In the genomic region with DNA sequence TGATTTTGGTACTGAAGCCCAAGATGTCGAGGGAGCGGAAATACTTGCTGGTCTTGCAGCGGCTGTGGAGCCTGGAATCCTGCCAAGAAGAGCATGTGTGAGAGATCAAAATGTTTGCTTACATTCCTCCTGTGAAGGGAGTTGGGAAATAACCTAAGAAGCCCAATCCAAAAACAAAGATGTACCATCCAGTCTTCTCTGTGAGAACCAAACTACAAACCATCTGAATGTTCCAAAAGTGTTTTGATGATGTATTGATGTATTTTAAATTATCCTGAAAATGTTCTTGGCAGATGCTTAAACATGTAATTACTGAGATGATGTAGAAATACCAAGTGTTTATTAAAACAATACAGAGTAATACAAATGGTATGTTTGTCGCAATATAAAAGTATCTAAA, we compare ENCODE assay signal across 10 cellular contexts. TPM values are rescaled to one million over a fixed set of nuclear protein-coding genes. Genes with fewer than 3 reads are reported as not detected.
DNase-seq lines count a peak whose midpoint lies in the region; ATAC-seq and TF ChIP-seq lines count a peak whose summit lies in the region.
"Had no signal": no experiment of that assay in that cellular context is flagged by ENCODE, and none has a peak within 500 bp of the region (broad histone marks: within the 10 kb centered on the region; RNA-seq: fewer than 3 reads in every experiment).

No MANE protein-coding gene starts in this region.

- no peak overlapping the region for H3K27ac Mint-ChIP-seq in H9
- H3K27ac Mint-ChIP-seq: T-cell had no signal

- H2BK15ac ChIP-seq in H9 (ENCODE audit: low read depth, low read length) = no peak overlapping the region

- peaks cover 5% of the 10 kb centered on the region for H3K27me3 ChIP-seq in foreskin keratinocyte
- no peaks in the 10 kb centered on the region for H3K27me3 ChIP-seq in H9 (ENCODE audit: insufficient read depth, low read length)

- no peak overlapping the region for H2BK20ac ChIP-seq in H9 (ENCODE audit: low read depth, low read length, poor library complexity, severe bottlenecking)

- no peak overlapping the region for H4K8ac ChIP-seq in H9 (replicated peaks; ENCODE audit: insufficient read length, low read depth, low read length)

- H3K23ac ChIP-seq in H9 (ENCODE audit: insufficient read length, low read depth, low read length) = no peak overlapping the region

- peaks cover 0 to 13% (median 2%) of the 10 kb centered on the region in 3 experiments; a peak in 2 of 7 replicates for H3K36me3 Mint-ChIP-seq in H9 (ENCODE audit: insufficient read depth in 1 of 3, low read depth in 3 of 3)
- H3K36me3 Mint-ChIP-seq: brain, T-cell had no signal

- no peak overlapping the region for H4K5ac ChIP-seq in H9 (ENCODE audit: insufficient read length, low read depth, low read length)

- no peak for ATAC-seq in foreskin keratinocyte
- ATAC-seq: T-cell had no signal

- H4K91ac ChIP-seq in H9 (ENCODE audit: insufficient read length, low read depth, low read length) = no peak overlapping the region

- no peaks in the 10 kb centered on the region for H3K23me2 ChIP-seq in H9 (ENCODE audit: insufficient read length, low read depth, low read length, poor library complexity, severe bottlenecking)

- no peak overlapping the region for H3K9ac ChIP-seq in H9 (ENCODE audit: extremely low read depth, insufficient read length, low read length)

- no peak overlapping the region for H3K56ac ChIP-seq in H9 (ENCODE audit: insufficient read length, low read depth, low read length)

- H3K27ac ChIP-seq in foreskin keratinocyte (no peak overlapping the region), H9 (ENCODE audit: insufficient read length, low read depth, low read length) (no peak overlapping the region)

- H3T11ph ChIP-seq in H9 (ENCODE audit: low read length) = no peak overlapping the region

- no peaks in the 10 kb centered on the region; the same call in 1 of the 2 replicates for H3K27me3 Mint-ChIP-seq in H9 (ENCODE audit: low read depth)
- H3K27me3 Mint-ChIP-seq: brain had no signal

- no peak overlapping the region for H3K4me2 ChIP-seq in H9 (ENCODE audit: insufficient read depth, insufficient read length, low read length)

- H3K9me3 ChIP-seq in H9 (ENCODE audit: control insufficient read depth, low read depth, low read length) = no peaks in the 10 kb centered on the region

- H4K20me1 ChIP-seq in H9 (ENCODE audit: control insufficient read depth, insufficient read depth, insufficient read length) = no peaks in the 10 kb centered on the region

- TF ChIP-seq CTCF in foreskin keratinocyte (conservative IDR thresholded peaks at IDR 0.05) (no peak), H9 (conservative IDR thresholded peaks at IDR 0.05) (no peak)

- no peak overlapping the region for H2BK120ac ChIP-seq in H9 (ENCODE audit: low read depth, low read length, poor library complexity, severe bottlenecking)

- H3K4me1 ChIP-seq in foreskin keratinocyte (no peaks in the 10 kb centered on the region), H9 (ENCODE audit: insufficient read depth, low read length) (no peaks in the 10 kb centered on the region)

- DNase-seq in DMS53 (lab: John Stamatoyannopoulos, UW) (peak; percentile 64), NCI-H82 treated with DMSO at 0.1 percent for 48 hours (lab: John Stamatoyannopoulos, UW; ENCODE audit: unreplicated experiment) (peak; percentile 51), foreskin keratinocyte (peak; percentile 32 to 48), pons (ENCODE audit: low spot score) (peak; percentile 38), germinal center (ENCODE audit: low spot score) (no peak), NCI-H128 (lab: John Stamatoyannopoulos, UW; ENCODE audit: unreplicated experiment) (no peak), H9 (no peak)
- DNase-seq in activated CD4-positive, alpha-beta T cell treated with anti-CD3 and anti-CD28 coated beads, Interleukin-2, amount 50 U/mL, for 4 hours = no peak
- DNase-seq: T-cell had no signal

- H3K4ac ChIP-seq in H9 (ENCODE audit: low read depth, low read length) = no peak overlapping the region

- no peaks in the 10 kb centered on the region for H3K79me1 ChIP-seq in H9 (ENCODE audit: insufficient read depth, low read depth, low read length, poor library complexity, severe bottlenecking)

- no peak overlapping the region for H2BK12ac ChIP-seq in H9 (ENCODE audit: insufficient read length, low read depth, low read length)

- peaks cover 3 to 12% of the 10 kb centered on the region in 2 experiments; a peak in 3 of 5 replicates for H3K9me3 Mint-ChIP-seq in H9

- no peak overlapping the region for H2AK5ac ChIP-seq in H9 (ENCODE audit: insufficient read length, low read length)

- no peak overlapping the region for H2BK5ac ChIP-seq in H9 (ENCODE audit: insufficient read length, low read length)

- H3K14ac ChIP-seq in H9 (ENCODE audit: insufficient read depth, low read length) = no peak overlapping the region

- no peak overlapping the region for H3K4me3 Mint-ChIP-seq in H9
- H3K4me3 Mint-ChIP-seq: brain, T-cell had no signal

- WGBS in H9 (ENCODE audit: extremely low coverage, insufficient read length, low lambda C conversion rate) = no CpG with 5 or more reads among the region's 4 CpGs

- no peaks in the 10 kb centered on the region for H3K79me2 ChIP-seq in H9 (ENCODE audit: insufficient read depth, low read length)

- no peak overlapping the region for H3K18ac ChIP-seq in H9 (ENCODE audit: insufficient read length, low read depth, low read length)

- H3K4me1 Mint-ChIP-seq in H9 = no peaks in the 10 kb centered on the region
- H3K4me1 Mint-ChIP-seq: T-cell had no signal

- H2AFZ ChIP-seq in H9 (ENCODE audit: low read length) = no peak overlapping the region

RNA-seq across cellular contexts. Expression of a gene that starts 10.1 kb away (rescaled TPM):
- not detected in 2 replicates for total RNA-seq in foreskin keratinocyte
- not detected in 2 replicates for polyA plus RNA-seq in foreskin keratinocyte
- total RNA-seq in H9 (2021) = not detected in 2 replicates

RNA-seq across cellular contexts. Expression of a gene that starts 20.3 kb away (rescaled TPM):
- total RNA-seq in foreskin keratinocyte = not detected in 2 replicates
- polyA plus RNA-seq in foreskin keratinocyte = not detected in 2 replicates
- total RNA-seq in H9 (2021) = not detected in 2 replicates

RNA-seq across cellular contexts. Expression of a gene that starts 51.6 kb away (rescaled TPM):
- total RNA-seq in foreskin keratinocyte = not detected in 2 replicates
- polyA plus RNA-seq in foreskin keratinocyte = not detected in 2 replicates
- total RNA-seq in H9 (2021) = not detected in 2 replicates

Comparison
In these comparisons a context has a peak if more than half of its experiments do, and no peak if none do; other contexts are left out.
1. DNase-seq: peak in DMS53 (single experiment), NCI-H82 treated with DMSO at 0.1 percent for 48 hours (single experiment), foreskin keratinocyte (2 of 2) and pons (single experiment); none in germinal center (single experiment), activated CD4-positive, alpha-beta T cell treated with anti-CD3 and anti-CD28 coated beads, Interleukin-2, amount 50 U/mL, for 4 hours (0 of 2), NCI-H128 (single experiment) and H9 (single experiment).